8 cellular contexts compared by ENCODE assay signal in genomic region chr12:60494249-60494648, GRCh38.
A peak's percentile ranks its signal among the peaks of the same experiment; 100 is the strongest.
DNase-seq lines count a peak whose midpoint lies in the region; ATAC-seq, FAIRE-seq and TF ChIP-seq lines count a peak whose summit lies in the region.

No MANE protein-coding gene starts in this region.

- ATAC-seq in GM21619 (IDR thresholded peaks at IDR 0.05; ENCODE audit: unreplicated experiment) (no peak), right cardiac atrium (no peak)

- 36% methylated on average over 2 of the region's 2 CpGs for WGBS in right cardiac atrium

- TF ChIP-seq CTCF in C4-2B (conservative IDR thresholded peaks at IDR 0.05) (peak; percentile 80), HFFc6 (IDR thresholded peaks at IDR 0.05) (peak; percentile 89)

- H3K36me3 Mint-ChIP-seq in HFFc6 (ENCODE audit: low read depth) = no peaks in the 10 kb centered on the region

- H3K9me3 Mint-ChIP-seq in HFFc6 = no peaks in the 10 kb centered on the region

- no peaks in the 10 kb centered on the region for H3K27me3 ChIP-seq in MG63
- H3K27me3 ChIP-seq in right cardiac atrium (ENCODE audit: control insufficient read depth, insufficient read depth) = no peaks in the 10 kb centered on the region

- no peak overlapping the region for H3K4me3 Mint-ChIP-seq in HFFc6

- H3K4me1 ChIP-seq in right cardiac atrium (ENCODE audit: control insufficient read depth, insufficient read depth, low read length) = no peaks in the 10 kb centered on the region

- H3K9me3 ChIP-seq in MG63 (0 out of 2 replicates have a peak, but pooled peaks cover 2% of the 10 kb centered on the region), right cardiac atrium (ENCODE audit: control insufficient read depth, low read length) (no peaks in the 10 kb centered on the region)

- no peaks in the 10 kb centered on the region for H3K27me3 Mint-ChIP-seq in HFFc6 (ENCODE audit: insufficient read depth)

- H3K27ac ChIP-seq in C4-2B (no peak overlapping the region), right cardiac atrium (ENCODE audit: low read length) (no peak overlapping the region)

- H3K36me3 ChIP-seq in MG63 = no peaks in the 10 kb centered on the region

- FAIRE-seq in RCC 7860 (lab: Jason Lieb, UNC) = no peak

- H3K27ac Mint-ChIP-seq in HFFc6 = peak overlapping the region; percentile 47; the same call in 1 of the 2 replicates

- H3K4me3 ChIP-seq in MG63 (no peak overlapping the region), right cardiac atrium (ENCODE audit: low read length) (no peak overlapping the region)

- peaks cover 15% of the 10 kb centered on the region for H3K4me1 Mint-ChIP-seq in HFFc6 (ENCODE audit: low read depth)

- intact Hi-C loops in right cardiac atrium (cut with DNase I) = loop anchor here in 1 of 4 donors (10.0 kb wide), 1 partner anchor 1089 kb away; no protein-coding TSS in a partner anchor

- peak; percentile 55 for DNase-seq in HFFc6
- DNase-seq in RCC 7860 (ENCODE audit: low spot score) = peak; percentile 16
- DNase-seq in glomerular visceral epithelial cell (ENCODE audit: extremely low spot score) = peak; percentile 33
- DNase-seq in NK-92 treated with Interleukin-12 subunit alpha and Interleukin-12 subunit beta, amount 100 ng/mL, for 24 hours (lab: John Stamatoyannopoulos, UW) = no peak
- DNase-seq in MG63 = no peak
- no peak for DNase-seq in right cardiac atrium

Comparison
In these comparisons a context has a peak if more than half of its experiments do, and no peak if none do; other contexts are left out.
1. DNase-seq: peak in HFFc6 (single experiment), RCC 7860 (single experiment) and glomerular visceral epithelial cell (single experiment); none in NK-92 treated with Interleukin-12 subunit alpha and Interleukin-12 subunit beta, amount 100 ng/mL, for 24 hours (single experiment), MG63 (single experiment) and right cardiac atrium (0 of 3).